In genomic region chr20:51154708-51155690, GRCh38 we compare ENCODE assay signal across 22 cellular contexts.
"Had no signal": no experiment of that assay in that cellular context is flagged by ENCODE, and none has a peak within 500 bp of the region (broad histone marks: within the 10 kb centered on the region; RNA-seq: fewer than 3 reads in every experiment).

No MANE protein-coding gene starts in this region.

- H3K4me1 Mint-ChIP-seq: activated CD4-positive, alpha-beta T cell treated with anti-CD3 and anti-CD28 coated beads for 36 hours; activated naive CD4-positive, alpha-beta T cell treated with anti-CD3 and anti-CD28 coated beads, Interleukin-2, amount 10 ng/mL, durations not matched to agents 7 days and 5 days; activated naive CD8-positive, alpha-beta T cell treated with anti-CD3 and anti-CD28 coated beads, Interleukin-2, amount 50 U/mL, for 24 hours had no signal

- H3K4me3 ChIP-seq: body of pancreas, gastrocnemius medialis, right lobe of liver, smooth muscle cell, thoracic aorta, upper lobe of right lung had no signal

- H3K27me3 ChIP-seq: body of pancreas had no signal

- H3K27ac ChIP-seq: gastrocnemius medialis, right lobe of liver, thoracic aorta, upper lobe of right lung had no signal

- H3K27ac Mint-ChIP-seq: activated B cell treated with CpG ODN at 0.5 μM for 24 hours; activated CD4-positive, alpha-beta T cell treated with anti-CD3 and anti-CD28 coated beads for 36 hours; activated naive CD4-positive, alpha-beta T cell treated with anti-CD3 and anti-CD28 coated beads, Interleukin-2, amount 10 ng/mL, durations not matched to agents 7 days and 5 days; activated naive CD8-positive, alpha-beta T cell treated with anti-CD3 and anti-CD28 coated beads, Interleukin-2, amount 50 U/mL, for 24 hours; memory B cell; natural killer cell treated with Interleukin-12 subunit alpha and Interleukin-12 subunit beta and Interleukin-15 and Interleukin-18, amount 100 ng/mL, for 72 hours; stimulated activated naive B cell treated with anti-CD40 and anti-IgM and Interleukin-4, amounts not matched to agents 10 μg/mL and 1 μg/mL and 100 μg/mL, for 72 hours; T-helper 17 cell had no signal

- H3K9me3 ChIP-seq: body of pancreas, gastrocnemius medialis, right lobe of liver, thoracic aorta, upper lobe of right lung had no signal

- H3K36me3 ChIP-seq: gastrocnemius medialis, right lobe of liver, thoracic aorta, upper lobe of right lung had no signal

- H3K4me3 Mint-ChIP-seq: activated B cell treated with CpG ODN at 0.5 μM for 24 hours; activated CD4-positive, alpha-beta T cell treated with anti-CD3 and anti-CD28 coated beads for 36 hours; activated naive CD4-positive, alpha-beta T cell treated with anti-CD3 and anti-CD28 coated beads, Interleukin-2, amount 10 ng/mL, durations not matched to agents 7 days and 5 days; activated naive CD8-positive, alpha-beta T cell treated with anti-CD3 and anti-CD28 coated beads, Interleukin-2, amount 50 U/mL, for 24 hours; memory B cell; natural killer cell treated with Interleukin-12 subunit alpha and Interleukin-12 subunit beta and Interleukin-15 and Interleukin-18, amount 100 ng/mL, for 72 hours; stimulated activated naive B cell treated with anti-CD40 and anti-IgM and Interleukin-4, amounts not matched to agents 10 μg/mL and 1 μg/mL and 100 μg/mL, for 72 hours; T-helper 17 cell had no signal

- DNase-seq: activated B cell treated with CpG ODN at 0.5 μM for 24 hours; activated CD4-positive, alpha-beta T cell treated with anti-CD3 and anti-CD28 coated beads for 36 hours; activated CD4-positive, alpha-beta T cell treated with anti-CD3 and anti-CD28 coated beads, Interleukin-2, amount 50 U/mL, for 48 hours; activated naive CD4-positive, alpha-beta T cell treated with anti-CD3 and anti-CD28 coated beads, Interleukin-2, amount 10 ng/mL, durations not matched to agents 7 days and 5 days; activated naive CD8-positive, alpha-beta T cell treated with anti-CD3 and anti-CD28 coated beads, Interleukin-2, amount 50 U/mL, for 24 hours; activated T-cell treated with anti-CD3 and anti-CD28 coated beads, Interleukin-2, amount 50 U/mL, for 48 hours; effector memory CD4-positive, alpha-beta T cell; left ventricle myocardium superior; right lobe of liver; stimulated activated CD4-positive, alpha-beta T cell treated with anti-CD3 and anti-CD28 coated beads, Interleukin-15, amount 100 ng/mL, for 24 hours; stimulated activated CD8-positive, alpha-beta memory T cell treated with anti-CD3 and anti-CD28 coated beads, Interleukin-4, amount 100 ng/mL, for 48 hours; stimulated activated naive B cell treated with anti-CD40 and anti-IgM and Interleukin-4, amounts not matched to agents 10 μg/mL and 1 μg/mL and 100 μg/mL, for 72 hours; SW 1271; T-helper 17 cell; upper lobe of right lung had no signal

- H3K36me3 Mint-ChIP-seq: activated naive CD4-positive, alpha-beta T cell treated with anti-CD3 and anti-CD28 coated beads, Interleukin-2, amount 10 ng/mL, durations not matched to agents 7 days and 5 days; memory B cell; natural killer cell treated with Interleukin-12 subunit alpha and Interleukin-12 subunit beta and Interleukin-15 and Interleukin-18, amount 100 ng/mL, for 72 hours; stimulated activated naive B cell treated with anti-CD40 and anti-IgM and Interleukin-4, amounts not matched to agents 10 μg/mL and 1 μg/mL and 100 μg/mL, for 72 hours had no signal

- H3K9me3 Mint-ChIP-seq: activated B cell treated with CpG ODN at 0.5 μM for 24 hours; activated naive CD4-positive, alpha-beta T cell treated with anti-CD3 and anti-CD28 coated beads, Interleukin-2, amount 10 ng/mL, durations not matched to agents 7 days and 5 days; activated naive CD8-positive, alpha-beta T cell treated with anti-CD3 and anti-CD28 coated beads, Interleukin-2, amount 50 U/mL, for 24 hours; natural killer cell treated with Interleukin-12 subunit alpha and Interleukin-12 subunit beta and Interleukin-15 and Interleukin-18, amount 100 ng/mL, for 72 hours had no signal

- ATAC-seq: activated CD4-positive, alpha-beta T cell treated with anti-CD3 and anti-CD28 coated beads for 36 hours; activated naive CD8-positive, alpha-beta T cell treated with anti-CD3 and anti-CD28 coated beads, Interleukin-2, amount 50 U/mL, for 24 hours; esophagus mucosa; natural killer cell treated with Interleukin-12 subunit alpha and Interleukin-12 subunit beta and Interleukin-15 and Interleukin-18, amount 100 ng/mL, for 72 hours; stimulated activated naive B cell treated with anti-CD40 and anti-IgM and Interleukin-4, amounts not matched to agents 10 μg/mL and 1 μg/mL and 100 μg/mL, for 72 hours; T-helper 17 cell had no signal

- H3K4me1 ChIP-seq: gastrocnemius medialis, right lobe of liver, upper lobe of right lung had no signal
